1 cellular context compared by ENCODE assay signal in genomic region chr1:26161408-26162219, GRCh38.
TF ChIP-seq lines count a peak whose summit lies in the region.

No MANE protein-coding gene starts in this region.

TF ChIP-seq in A549, 52 proteins besides CTCF, POLR2A, EP300 and RAD21:
- TF ChIP-seq, protein P1, sequence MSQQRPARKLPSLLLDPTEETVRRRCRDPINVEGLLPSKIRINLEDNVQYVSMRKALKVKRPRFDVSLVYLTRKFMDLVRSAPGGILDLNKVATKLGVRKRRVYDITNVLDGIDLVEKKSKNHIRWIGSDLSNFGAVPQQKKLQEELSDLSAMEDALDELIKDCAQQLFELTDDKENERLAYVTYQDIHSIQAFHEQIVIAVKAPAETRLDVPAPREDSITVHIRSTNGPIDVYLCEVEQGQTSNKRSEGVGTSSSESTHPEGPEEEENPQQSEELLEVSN (IDR thresholded peaks at IDR 0.05; ENCODE audit: borderline replicate concordance, low read depth): peak; percentile 96
- TF ChIP-seq MAFK (IDR thresholded peaks at IDR 0.05; ENCODE audit: partially characterized antibody) (no peak), JUNB (IDR thresholded peaks at IDR 0.05) (no peak), EHMT2 (IDR thresholded peaks at IDR 0.05; ENCODE audit: low read depth) (no peak), RCOR1 (IDR thresholded peaks at IDR 0.05; ENCODE audit: low read depth, low read length) (no peak), SMC3 (IDR thresholded peaks at IDR 0.05) (peak; percentile 34; the same call in 1 of the 3 replicates), ZC3H11A (IDR thresholded peaks at IDR 0.05) (no peak), EHF (CRISPR knock-in tag; IDR thresholded peaks at IDR 0.05) (no peak), CEBPB (IDR thresholded peaks at IDR 0.05) (no peak), ESRRA (IDR thresholded peaks at IDR 0.05; ENCODE audit: borderline replicate concordance, low read length) (no peak), RNF2 (IDR thresholded peaks at IDR 0.05; ENCODE audit: borderline replicate concordance, low read depth) (no peak)
- TF ChIP-seq, protein P2, sequence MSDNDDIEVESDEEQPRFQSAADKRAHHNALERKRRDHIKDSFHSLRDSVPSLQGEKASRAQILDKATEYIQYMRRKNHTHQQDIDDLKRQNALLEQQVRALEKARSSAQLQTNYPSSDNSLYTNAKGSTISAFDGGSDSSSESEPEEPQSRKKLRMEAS (IDR thresholded peaks at IDR 0.05): peak; percentile 94
TF ChIP-seq in A549: peak in this region for 3.
